In genomic region chr19:16373079-16373478, GRCh38 we compare ENCODE assay signal across 17 cellular contexts. TPM values are rescaled to one million over a fixed set of nuclear protein-coding genes. Genes with fewer than 3 reads are reported as not detected.
DNase-seq lines count a peak whose midpoint lies in the region; ATAC-seq and TF ChIP-seq lines count a peak whose summit lies in the region.
"Had no signal": no experiment of that assay in that cellular context is flagged by ENCODE, and none has a peak within 500 bp of the region (broad histone marks: within the 10 kb centered on the region; RNA-seq: fewer than 3 reads in every experiment).

No MANE protein-coding gene starts in this region.

- no peak for ATAC-seq in right cardiac atrium
- ATAC-seq in upper lobe of left lung (ENCODE audit: low FRiP score in 2 of 2): no peak

- H3K36me3 ChIP-seq in cardiac muscle cell: peaks cover 2% of the 10 kb centered on the region
- no peaks in the 10 kb centered on the region for H3K36me3 ChIP-seq in colonic mucosa
- H3K36me3 ChIP-seq in neutrophil: peaks cover 37% of the 10 kb centered on the region
- H3K36me3 ChIP-seq in upper lobe of left lung: peaks cover 0 to 29% (median 16%) of the 10 kb centered on the region in 4 donors
- H3K36me3 ChIP-seq in adrenal gland (replicated peaks in 1 of 2): peaks cover 0 to 30% of the 10 kb centered on the region in 2 donors

- H3K9ac ChIP-seq in colonic mucosa (ENCODE audit: low read depth in 2 of 2, low read length in 2 of 2): peak overlapping the region in 1 of 2 donors; percentile 40

- no peak for TF ChIP-seq POLR2A in upper lobe of left lung (IDR thresholded peaks at IDR 0.05)
- no peak for TF ChIP-seq POLR2A in adrenal gland (IDR thresholded peaks at IDR 0.05)

- WGBS in right cardiac atrium: 75% methylated on average over 12 of the region's 12 CpGs
- WGBS in upper lobe of left lung, 2 donors: 89% methylated on average over 12 of the region's 12 CpGs
- WGBS in adrenal gland, 4 donors: 82 to 93% (median 87%) methylated on average over 11 to 12 of the region's 12 CpGs

- H3K4me3 ChIP-seq in cardiac muscle cell: no peak overlapping the region
- H3K4me3 ChIP-seq in right cardiac atrium (ENCODE audit: low read length): no peak overlapping the region
- no peak overlapping the region for H3K4me3 ChIP-seq in colonic mucosa
- no peak overlapping the region for H3K4me3 ChIP-seq in neutrophil (ENCODE audit: low read depth in 1 of 2, low read length in 1 of 2)
- no peak overlapping the region for H3K4me3 ChIP-seq in upper lobe of left lung
- no peak overlapping the region for H3K4me3 ChIP-seq in foreskin fibroblast (ENCODE audit: low read depth in 1 of 2, low read length in 2 of 2)
- no peak overlapping the region for H3K4me3 ChIP-seq in adrenal gland
- H3K4me3 ChIP-seq: HAP-1, lung had no signal

- DNase-seq in cardiac muscle cell (ENCODE audit: low read depth in 1 of 2, low spot score in 1 of 2) (no peak), right cardiac atrium (no peak), colonic mucosa (no peak), upper lobe of left lung (no peak), NCI-H1105 treated with DMSO at 0.1 percent for 48 hours (lab: John Stamatoyannopoulos, UW) (no peak), foreskin fibroblast (no peak), adrenal gland (no peak)
- DNase-seq: activated CD4-positive, CD25-positive, alpha-beta regulatory T cell; activated naive CD4-positive, alpha-beta T cell; Caco-2; effector CD4-positive, alpha-beta T cell; NCI-H2171 treated with DMSO at 0.1 percent for 48 hours; stimulated activated CD4-positive, alpha-beta T cell treated with anti-CD3 and anti-CD28 coated beads, Interleukin-2, amount 100 ng/mL, for 24 hours had no signal

- intact Hi-C loops in right cardiac atrium (cut with DNase I): no loop called here
- intact Hi-C loops in colonic mucosa (cut with DNase I): no loop called here
- intact Hi-C loops in adrenal gland (cut with DNase I): loop anchor here in 1 of 2 donors (10.0 kb wide), 1 partner anchor 338 kb away; no protein-coding TSS in a partner anchor

- no peak for TF ChIP-seq EP300 in upper lobe of left lung (IDR thresholded peaks at IDR 0.05)

- H3K9me3 ChIP-seq in cardiac muscle cell (ENCODE audit: low read depth) (no peaks in the 10 kb centered on the region), right cardiac atrium (ENCODE audit: control insufficient read depth, low read length) (no peaks in the 10 kb centered on the region), colonic mucosa (no peaks in the 10 kb centered on the region), neutrophil (no peaks in the 10 kb centered on the region), upper lobe of left lung (no peaks in the 10 kb centered on the region), adrenal gland (replicated peaks in 1 of 3) (no peaks in the 10 kb centered on the region)
- H3K9me3 ChIP-seq: Caco-2, HAP-1 had no signal

- H3K27me3 ChIP-seq in cardiac muscle cell: no peaks in the 10 kb centered on the region
- no peaks in the 10 kb centered on the region for H3K27me3 ChIP-seq in right cardiac atrium (ENCODE audit: control insufficient read depth, insufficient read depth)
- no peaks in the 10 kb centered on the region for H3K27me3 ChIP-seq in colonic mucosa
- no peaks in the 10 kb centered on the region for H3K27me3 ChIP-seq in neutrophil
- no peaks in the 10 kb centered on the region for H3K27me3 ChIP-seq in upper lobe of left lung
- H3K27me3 ChIP-seq in adrenal gland: no peaks in the 10 kb centered on the region
- H3K27me3 ChIP-seq: brain microvascular endothelial cell had no signal

- H3K4me1 ChIP-seq in cardiac muscle cell (ENCODE audit: low read depth) (peaks cover 13% of the 10 kb centered on the region), right cardiac atrium (ENCODE audit: control insufficient read depth, insufficient read depth, low read length) (no peaks in the 10 kb centered on the region), colonic mucosa (peaks cover 15% of the 10 kb centered on the region), neutrophil (ENCODE audit: control insufficient read depth in 1 of 2, insufficient read depth in 1 of 2, low read depth in 1 of 2, low read length in 1 of 2) (peaks cover 49 to 51% of the 10 kb centered on the region in 2 experiments), upper lobe of left lung (peaks cover 62 to 80% (median 73%) of the 10 kb centered on the region in 4 donors), adrenal gland (replicated peaks in 1 of 2) (peaks cover 8 to 38% of the 10 kb centered on the region in 2 donors)
- H3K4me1 ChIP-seq: Caco-2, HAP-1 had no signal

- TF ChIP-seq CTCF in cardiac muscle cell (IDR thresholded peaks at IDR 0.05; ENCODE audit: low read depth, low read length) (no peak), colonic mucosa (IDR thresholded peaks at IDR 0.05) (no peak), neutrophil (IDR thresholded peaks at IDR 0.05) (no peak), upper lobe of left lung (IDR thresholded peaks at IDR 0.05) (no peak), foreskin fibroblast (IDR thresholded peaks at IDR 0.05; ENCODE audit: low read depth, low read length) (no peak), adrenal gland (IDR thresholded peaks at IDR 0.05) (no peak)

- H3K27ac ChIP-seq in cardiac muscle cell (peak overlapping the region; percentile 61), right cardiac atrium (ENCODE audit: low read length) (no peak overlapping the region), colonic mucosa (peak overlapping the region; percentile 71), neutrophil (peak overlapping the region; percentile 91), upper lobe of left lung (peak overlapping the region; percentile 51 to 82 (median 71)), adrenal gland (peak overlapping the region in 2 of 5 donors; percentile 70 to 80)
- H3K27ac ChIP-seq: brain microvascular endothelial cell had no signal

RNA-seq across cellular contexts. Expression of gene KLF2, which starts 48.5 kb away (rescaled TPM):
- total RNA-seq in cardiac muscle cell (7.8 and 13.4 TPM in 2 replicates), right cardiac atrium (10 to 100 TPM; 53.3 to 73.5 (median 68.1) TPM), colonic mucosa (10 to 100 TPM; 12.9 to 18.7 TPM), upper lobe of left lung (100 to 1,000 TPM in 2 of 6 donors, 10 to 100 TPM in 4; 26.2 to 298 (median 75.8) TPM), adrenal gland (10 to 100 TPM in 7 of 8 donors, 1 to 10 TPM in 1; 3.4 to 52.3 (median 27.0) TPM)
- polyA plus RNA-seq in cardiac muscle cell (10.9 and 12.1 TPM in 2 replicates), right cardiac atrium (30.9 TPM), adrenal gland (10 to 100 TPM in 1 of 3 donors, 1 to 10 TPM in 2; 7.0 to 29.3 (median 9.6) TPM)
